In the genomic region with DNA sequence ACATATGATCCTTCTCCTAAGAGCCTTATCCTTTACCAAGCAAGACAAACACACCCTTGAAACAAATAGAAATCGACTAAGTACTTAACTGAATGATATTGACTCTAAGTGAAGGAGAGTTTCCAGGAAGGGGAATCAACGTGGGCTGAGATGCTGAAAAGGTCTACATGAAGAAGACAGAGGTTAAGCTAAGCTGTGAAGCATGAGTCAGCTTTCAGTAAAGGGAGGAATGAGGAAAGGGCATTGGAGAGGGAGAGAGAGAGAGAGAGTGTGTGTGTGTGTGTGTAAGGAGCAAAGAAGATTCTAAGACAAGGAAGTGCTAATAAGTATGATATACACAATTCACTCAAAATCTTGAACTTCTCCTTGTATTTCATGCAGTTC, we compare ENCODE assay signal across 22 cellular contexts.
DNase-seq lines count a peak whose midpoint lies in the region; ATAC-seq, FAIRE-seq and TF ChIP-seq lines count a peak whose summit lies in the region.
"Had no signal": no experiment of that assay in that cellular context is flagged by ENCODE, and none has a peak within 500 bp of the region (broad histone marks: within the 10 kb centered on the region; RNA-seq: fewer than 3 reads in every experiment).

No MANE protein-coding gene starts in this region.

- TF ChIP-seq POLR2A in GM12892 (IDR thresholded peaks at IDR 0.05; ENCODE audit: low read depth, low read length) = no peak

- peaks cover 0 to 6% (median 0%) of the 10 kb centered on the region in 5 experiments for H3K9me3 Mint-ChIP-seq in brain
- no peaks in the 10 kb centered on the region for H3K9me3 Mint-ChIP-seq in natural killer cell treated with Interleukin-12 subunit alpha and Interleukin-12 subunit beta and Interleukin-15 and Interleukin-18, amount 100 ng/mL, for 72 hours
- H3K9me3 Mint-ChIP-seq: activated naive CD8-positive, alpha-beta T cell treated with anti-CD3 and anti-CD28 coated beads, Interleukin-2, amount 10 ng/mL, durations not matched to agents 7 days and 5 days; central memory CD8-positive, alpha-beta T cell; stimulated activated memory B cell treated with anti-CD40 and anti-IgM and Interleukin-4, amounts not matched to agents 10 μg/mL and 1 μg/mL and 100 μg/mL, for 72 hours had no signal

- TF ChIP-seq CTCF in brain (conservative IDR thresholded peaks at IDR 0.05) (no peak), hepatocyte (IDR thresholded peaks at IDR 0.05; ENCODE audit: poor library complexity) (no peak), upper lobe of right lung (IDR thresholded peaks at IDR 0.05) (no peak)

- H3K79me2 ChIP-seq in hepatocyte = no peaks in the 10 kb centered on the region

- no peaks in the 10 kb centered on the region for H3K36me3 Mint-ChIP-seq in brain
- no peaks in the 10 kb centered on the region for H3K36me3 Mint-ChIP-seq in natural killer cell treated with Interleukin-12 subunit alpha and Interleukin-12 subunit beta and Interleukin-15 and Interleukin-18, amount 100 ng/mL, for 72 hours
- H3K36me3 Mint-ChIP-seq: activated naive CD8-positive, alpha-beta T cell treated with anti-CD3 and anti-CD28 coated beads, Interleukin-2, amount 10 ng/mL, durations not matched to agents 7 days and 5 days; stimulated activated memory B cell treated with anti-CD40 and anti-IgM and Interleukin-4, amounts not matched to agents 10 μg/mL and 1 μg/mL and 100 μg/mL, for 72 hours had no signal

- H3K27me3 ChIP-seq in hepatocyte (no peaks in the 10 kb centered on the region), upper lobe of right lung (no peaks in the 10 kb centered on the region)
- H3K27me3 ChIP-seq: transverse colon had no signal

- H3K4me1 Mint-ChIP-seq in brain = peaks cover 43% of the 10 kb centered on the region
- H3K4me1 Mint-ChIP-seq in natural killer cell treated with Interleukin-12 subunit alpha and Interleukin-12 subunit beta and Interleukin-15 and Interleukin-18, amount 100 ng/mL, for 72 hours (ENCODE audit: low read depth in 2 of 2) = no peaks in the 10 kb centered on the region
- H3K4me1 Mint-ChIP-seq: activated naive CD8-positive, alpha-beta T cell treated with anti-CD3 and anti-CD28 coated beads, Interleukin-2, amount 10 ng/mL, durations not matched to agents 7 days and 5 days; central memory CD8-positive, alpha-beta T cell; stimulated activated memory B cell treated with anti-CD40 and anti-IgM and Interleukin-4, amounts not matched to agents 10 μg/mL and 1 μg/mL and 100 μg/mL, for 72 hours had no signal

- no peaks in the 10 kb centered on the region for H4K20me1 ChIP-seq in hepatocyte (ENCODE audit: insufficient read depth, poor library complexity, severe bottlenecking)

- H3K27ac ChIP-seq in hepatocyte (peak overlapping the region; percentile 71), upper lobe of right lung (no peak overlapping the region)
- H3K27ac ChIP-seq: C4-2B, transverse colon had no signal

- H3K4me2 ChIP-seq in hepatocyte = peak overlapping the region; percentile 8

- WGBS in hepatocyte (ENCODE audit: low lambda C conversion rate, missing lambda C conversion rate) = 36% methylated on average over 2 of the region's 2 CpGs

- H3K27ac Mint-ChIP-seq in brain = peak overlapping the region in 3 of 5 experiments; percentile 14 to 89 (median 71)
- no peak overlapping the region for H3K27ac Mint-ChIP-seq in natural killer cell treated with Interleukin-12 subunit alpha and Interleukin-12 subunit beta and Interleukin-15 and Interleukin-18, amount 100 ng/mL, for 72 hours
- H3K27ac Mint-ChIP-seq: activated naive CD8-positive, alpha-beta T cell treated with anti-CD3 and anti-CD28 coated beads, Interleukin-2, amount 10 ng/mL, durations not matched to agents 7 days and 5 days; stimulated activated memory B cell treated with anti-CD40 and anti-IgM and Interleukin-4, amounts not matched to agents 10 μg/mL and 1 μg/mL and 100 μg/mL, for 72 hours had no signal

- peaks cover 6% of the 10 kb centered on the region for H3K27me3 Mint-ChIP-seq in brain
- peaks cover 7 to 17% of the 10 kb centered on the region in 2 donors for H3K27me3 Mint-ChIP-seq in natural killer cell treated with Interleukin-12 subunit alpha and Interleukin-12 subunit beta and Interleukin-15 and Interleukin-18, amount 100 ng/mL, for 72 hours
- H3K27me3 Mint-ChIP-seq: stimulated activated memory B cell treated with anti-CD40 and anti-IgM and Interleukin-4, amounts not matched to agents 10 μg/mL and 1 μg/mL and 100 μg/mL, for 72 hours had no signal

- no peaks in the 10 kb centered on the region for H3K36me3 ChIP-seq in hepatocyte (replicated peaks; ENCODE audit: insufficient read depth, low read depth)
- H3K36me3 ChIP-seq in upper lobe of right lung = no peaks in the 10 kb centered on the region
- H3K36me3 ChIP-seq: transverse colon had no signal

- H2AFZ ChIP-seq in hepatocyte = no peak overlapping the region

- intact Hi-C loops in upper lobe of right lung (cut with DNase I) = no loop called here

- peak; percentile 28 for ATAC-seq in upper lobe of right lung
- no peak for ATAC-seq in natural killer cell treated with Interleukin-12 subunit alpha and Interleukin-12 subunit beta and Interleukin-15 and Interleukin-18, amount 100 ng/mL, for 72 hours
- ATAC-seq: left colon; Panc1; stimulated activated memory B cell treated with anti-CD40 and anti-IgM and Interleukin-4, amounts not matched to agents 10 μg/mL and 1 μg/mL and 100 μg/mL, for 72 hours had no signal

- no peaks in the 10 kb centered on the region for H3K9me2 ChIP-seq in hepatocyte (replicated peaks; ENCODE audit: insufficient read depth)

- H3K4me1 ChIP-seq in hepatocyte (ENCODE audit: insufficient read depth) (peaks cover 31% of the 10 kb centered on the region), upper lobe of right lung (no peaks in the 10 kb centered on the region)
- H3K4me1 ChIP-seq: transverse colon had no signal

- H3K4me3 ChIP-seq in hepatocyte (no peak overlapping the region), upper lobe of right lung (no peak overlapping the region)
- H3K4me3 ChIP-seq: transverse colon had no signal

- H3K9me3 ChIP-seq in hepatocyte (ENCODE audit: low read depth) (no peaks in the 10 kb centered on the region), upper lobe of right lung (no peaks in the 10 kb centered on the region)
- H3K9me3 ChIP-seq: transverse colon had no signal

- DNase-seq in NCI-H510A treated with DMSO at 0.1 percent for 48 hours (lab: John Stamatoyannopoulos, UW) (peak; percentile 67), NCI-H510A (lab: John Stamatoyannopoulos, UW) (no peak), hepatocyte (ENCODE audit: low spot score) (peak; percentile 42), upper lobe of right lung (no peak), GM12892 (ENCODE audit: insufficient read length) (no peak)
- no peak for DNase-seq in activated naive CD4-positive, alpha-beta T cell (lab: John Stamatoyannopoulos, UW)
- no peak for DNase-seq in natural killer cell treated with Interleukin-12 subunit alpha and Interleukin-12 subunit beta and Interleukin-15 and Interleukin-18, amount 100 ng/mL, for 72 hours (ENCODE audit: low spot score)
- DNase-seq: activated CD4-positive, CD25-positive, alpha-beta regulatory T cell treated with anti-CD3 and anti-CD28 coated beads, Interleukin-2, amount 50 U/mL, for 72 hours; activated naive CD8-positive, alpha-beta T cell treated with anti-CD3 and anti-CD28 coated beads, Interleukin-2, amount 10 ng/mL, durations not matched to agents 7 days and 5 days; DMS79; effector CD8-positive, alpha-beta T cell; left colon; NCI-H1930; NCI-H774; T-helper 9 cell; transverse colon had no signal

- FAIRE-seq in GM12892 (lab: Jason Lieb, UNC) = no peak
- FAIRE-seq: A204.1 had no signal

- no peak overlapping the region for H3K4me3 Mint-ChIP-seq in brain
- H3K4me3 Mint-ChIP-seq in natural killer cell treated with Interleukin-12 subunit alpha and Interleukin-12 subunit beta and Interleukin-15 and Interleukin-18, amount 100 ng/mL, for 72 hours = no peak overlapping the region
- H3K4me3 Mint-ChIP-seq: activated naive CD8-positive, alpha-beta T cell treated with anti-CD3 and anti-CD28 coated beads, Interleukin-2, amount 10 ng/mL, durations not matched to agents 7 days and 5 days; central memory CD8-positive, alpha-beta T cell; stimulated activated memory B cell treated with anti-CD40 and anti-IgM and Interleukin-4, amounts not matched to agents 10 μg/mL and 1 μg/mL and 100 μg/mL, for 72 hours had no signal

Comparison
In these comparisons a context has a peak if more than half of its experiments do, and no peak if none do; other contexts are left out.
1. DNase-seq: peak in NCI-H510A treated with DMSO at 0.1 percent for 48 hours (single experiment) and hepatocyte (single experiment); none in NCI-H510A (single experiment), upper lobe of right lung (single experiment), GM12892 (single experiment), activated naive CD4-positive, alpha-beta T cell (0 of 4) and natural killer cell treated with Interleukin-12 subunit alpha and Interleukin-12 subunit beta and Interleukin-15 and Interleukin-18, amount 100 ng/mL, for 72 hours (single experiment).
2. H3K27ac Mint-ChIP-seq: peak in brain (3 of 5); none in natural killer cell treated with Interleukin-12 subunit alpha and Interleukin-12 subunit beta and Interleukin-15 and Interleukin-18, amount 100 ng/mL, for 72 hours (0 of 2).